In genomic region chr6:98471444-98471843, GRCh38 we compare ENCODE assay signal across 33 cellular contexts.
"Had no signal": no experiment of that assay in that cellular context is flagged by ENCODE, and none has a peak within 500 bp of the region (broad histone marks: within the 10 kb centered on the region; RNA-seq: fewer than 3 reads in every experiment).

No MANE protein-coding gene starts in this region.

- FAIRE-seq: astrocyte, bronchial epithelial cell had no signal

- DNase-seq: activated effector memory CD4-positive, alpha-beta T cell treated with anti-CD3 and anti-CD28 coated beads, Interleukin-2, amount 50 U/mL, for 16 hours; activated effector memory CD4-positive, alpha-beta T cell treated with Interleukin-2 at 50 U/mL for 16 hours; activated gamma-delta T cell; activated gamma-delta T cell treated with Interleukin-2 at 50 U/mL for 16 hours; activated naive CD4-positive, alpha-beta T cell; activated naive CD4-positive, alpha-beta T cell treated with anti-CD3 and anti-CD28 coated beads for 36 hours; activated naive CD4-positive, alpha-beta T cell treated with anti-CD3 and anti-CD28 coated beads, Interleukin-2, amount 10 ng/mL, durations not matched to agents 7 days and 5 days; activated naive CD4-positive, alpha-beta T cell treated with anti-CD3 and anti-CD28 coated beads, Interleukin-2, amount 50 U/mL, for 16 hours; activated naive CD4-positive, alpha-beta T cell treated with Interleukin-2 at 50 U/mL for 16 hours; activated naive CD8-positive, alpha-beta T cell treated with anti-CD3 and anti-CD28 coated beads for 36 hours; activated naive CD8-positive, alpha-beta T cell treated with anti-CD3 and anti-CD28 coated beads, Interleukin-2, amount 10 ng/mL, durations not matched to agents 7 days and 5 days; activated naive CD8-positive, alpha-beta T cell treated with anti-CD3 and anti-CD28 coated beads, Interleukin-2, amount 50 U/mL, for 24 hours; activated T-cell treated with anti-CD3 and anti-CD28 coated beads, Interleukin-2, amount 50 U/mL, for 24 hours; activated T-cell treated with anti-CD3 and anti-CD28 coated beads, Interleukin-2, amount 50 U/mL, for 4 hours; activated T-cell treated with anti-CD3 and anti-CD28 coated beads, Interleukin-2, amount 50 U/mL, for 48 hours; activated T-cell treated with anti-CD3 and anti-CD28 coated beads, Interleukin-2, amount 50 U/mL, for 72 hours; adrenal gland; amniotic stem cell; amygdala; anterior cingulate cortex; aorta; body of pancreas; brain microvascular endothelial cell; caudate nucleus; central memory CD4-positive, alpha-beta T cell; cerebellar nuclear complex had no signal

- H3K4me3 ChIP-seq: ascending aorta, body of pancreas, breast epithelium, cardiac muscle cell had no signal

- H3K4me1 ChIP-seq: adrenal gland, ascending aorta, body of pancreas, breast epithelium had no signal

- H3K36me3 ChIP-seq: adrenal gland, ascending aorta, brain microvascular endothelial cell, breast epithelium, cardiac muscle cell had no signal

- H3K9me3 ChIP-seq: adrenal gland, ascending aorta had no signal

- H3K27me3 ChIP-seq: adrenal gland, ascending aorta, body of pancreas, brain microvascular endothelial cell, breast epithelium, cardiac muscle cell had no signal

- H3K27ac ChIP-seq: adrenal gland, ascending aorta, body of pancreas, brain microvascular endothelial cell, breast epithelium, cardiac muscle cell had no signal

- ATAC-seq: activated naive CD4-positive, alpha-beta T cell treated with anti-CD3 and anti-CD28 coated beads, Interleukin-2, amount 50 U/mL, for 72 hours; activated naive CD8-positive, alpha-beta T cell treated with anti-CD3 and anti-CD28 coated beads, Interleukin-2, amount 50 U/mL, for 24 hours; activated T-cell treated with anti-CD3 and anti-CD28 coated beads, Interleukin-2, amount 50 U/mL, for 4 hours; activated T-cell treated with anti-CD3 and anti-CD28 coated beads, Interleukin-2, amount 50 U/mL, for 72 hours; activated T-helper 17 cell treated with anti-CD3 and anti-CD28 coated beads, Interleukin-2, amount 50 U/mL, for 72 hours; body of pancreas had no signal
